ENCODE assay signal across 19 cellular contexts in genomic region chr3:134342269-134342668, GRCh38. TPM values are rescaled to one million over a fixed set of nuclear protein-coding genes. Genes with fewer than 3 reads are reported as not detected.
DNase-seq lines count a peak whose midpoint lies in the region; ATAC-seq and TF ChIP-seq lines count a peak whose summit lies in the region.
"Had no signal": no experiment of that assay in that cellular context is flagged by ENCODE, and none has a peak within 500 bp of the region (broad histone marks: within the 10 kb centered on the region; RNA-seq: fewer than 3 reads in every experiment).

No MANE protein-coding gene starts in this region.

- H3K36me3 ChIP-seq in smooth muscle cell (ENCODE audit: low read depth) = no peaks in the 10 kb centered on the region
- H3K36me3 ChIP-seq: SJCRH30 had no signal

- no peak for TF ChIP-seq CTCF in smooth muscle cell (IDR thresholded peaks at IDR 0.05; ENCODE audit: borderline replicate concordance, insufficient read depth, poor library complexity, severe bottlenecking)

- no peak overlapping the region for H3K9ac ChIP-seq in smooth muscle cell (ENCODE audit: low read depth)

- H3K4me1 ChIP-seq in smooth muscle cell (ENCODE audit: low read depth) = peaks cover 6% of the 10 kb centered on the region

- H3K9me3 Mint-ChIP-seq in stimulated activated memory B cell treated with anti-CD40 and anti-IgM and Interleukin-4, amounts not matched to agents 10 μg/mL and 1 μg/mL and 100 μg/mL, for 72 hours = peaks cover 8% of the 10 kb centered on the region

- H3K27ac Mint-ChIP-seq in stimulated activated memory B cell treated with anti-CD40 and anti-IgM and Interleukin-4, amounts not matched to agents 10 μg/mL and 1 μg/mL and 100 μg/mL, for 72 hours = no peak overlapping the region
- H3K27ac Mint-ChIP-seq: CD14-positive monocyte, H9, IgD-negative memory B cell had no signal

- peak overlapping the region; percentile 65 for H3K27ac ChIP-seq in smooth muscle cell (ENCODE audit: low read depth)
- H3K27ac ChIP-seq: HL-60, PC-9, SJCRH30 had no signal

- H3K27me3 ChIP-seq in smooth muscle cell (ENCODE audit: low read depth) = no peaks in the 10 kb centered on the region
- H3K27me3 ChIP-seq: SJCRH30 had no signal

- no peaks in the 10 kb centered on the region for H4K20me1 ChIP-seq in smooth muscle cell (ENCODE audit: low read depth)

- peak; percentile 37 for DNase-seq in activated effector memory CD4-positive, alpha-beta T cell treated with anti-CD3 and anti-CD28 coated beads, Interleukin-2, amount 50 U/mL, for 16 hours
- no peak for DNase-seq in activated effector memory CD4-positive, alpha-beta T cell treated with Interleukin-2 at 50 U/mL for 16 hours
- DNase-seq in RPMI8226 (peak; percentile 22), islet precursor cell (peak; percentile 32), smooth muscle cell (lab: John Stamatoyannopoulos, UW; ENCODE audit: unreplicated experiment) (no peak), DMS53 (lab: John Stamatoyannopoulos, UW) (no peak)
- no peak for DNase-seq in activated naive CD4-positive, alpha-beta T cell (lab: John Stamatoyannopoulos, UW)
- DNase-seq: GF-D8, H9, Karpas-422, NCI-H1092, NCI-H2227 treated with DMSO at 0.1 percent for 48 hours, NCI-H524 treated with DMSO at 0.1 percent for 48 hours, SJCRH30 had no signal

- no peaks in the 10 kb centered on the region for H3K36me3 Mint-ChIP-seq in stimulated activated memory B cell treated with anti-CD40 and anti-IgM and Interleukin-4, amounts not matched to agents 10 μg/mL and 1 μg/mL and 100 μg/mL, for 72 hours
- H3K36me3 Mint-ChIP-seq: CD14-positive monocyte had no signal

- ATAC-seq in stimulated activated memory B cell treated with anti-CD40 and anti-IgM and Interleukin-4, amounts not matched to agents 10 μg/mL and 1 μg/mL and 100 μg/mL, for 72 hours = no peak

- H3K9me3 ChIP-seq in smooth muscle cell (replicated peaks; ENCODE audit: low read depth) = no peaks in the 10 kb centered on the region

- H3F3A ChIP-seq in smooth muscle cell (ENCODE audit: low read depth) = peaks cover 18% of the 10 kb centered on the region

- no peak overlapping the region for H3K4me3 Mint-ChIP-seq in stimulated activated memory B cell treated with anti-CD40 and anti-IgM and Interleukin-4, amounts not matched to agents 10 μg/mL and 1 μg/mL and 100 μg/mL, for 72 hours
- H3K4me3 Mint-ChIP-seq: CD14-positive monocyte, H9, IgD-negative memory B cell had no signal

- no peak overlapping the region for H2AFZ ChIP-seq in smooth muscle cell (ENCODE audit: low read depth)
- H2AFZ ChIP-seq: PC-9 had no signal

- 98% methylated on average over 9 of the region's 9 CpGs for WGBS in smooth muscle cell (ENCODE audit: low lambda C conversion rate)

- peaks cover 17% of the 10 kb centered on the region for H3K27me3 Mint-ChIP-seq in stimulated activated memory B cell treated with anti-CD40 and anti-IgM and Interleukin-4, amounts not matched to agents 10 μg/mL and 1 μg/mL and 100 μg/mL, for 72 hours

- no peak overlapping the region for H3K4me3 ChIP-seq in smooth muscle cell
- H3K4me3 ChIP-seq: PC-9, SJCRH30 had no signal

- H3K4me2 ChIP-seq in smooth muscle cell = no peak overlapping the region
- H3K4me2 ChIP-seq: PC-9 had no signal

- no peaks in the 10 kb centered on the region for H3K4me1 Mint-ChIP-seq in stimulated activated memory B cell treated with anti-CD40 and anti-IgM and Interleukin-4, amounts not matched to agents 10 μg/mL and 1 μg/mL and 100 μg/mL, for 72 hours

- H3K79me2 ChIP-seq in smooth muscle cell (ENCODE audit: low read depth) = no peaks in the 10 kb centered on the region

RNA-seq across cellular contexts. Expression of gene AMOTL2, which starts 32.0 kb away (rescaled TPM):
- 103 and 114 TPM in 2 replicates for total RNA-seq in smooth muscle cell
- polyA plus RNA-seq in smooth muscle cell = 92.1 and 109 TPM in 2 replicates
- polyA plus RNA-seq: CD14-positive monocyte, IgD-negative memory B cell had no signal

Comparison
In these comparisons a context has a peak if more than half of its experiments do, and no peak if none do; other contexts are left out.
1. DNase-seq: peak in activated effector memory CD4-positive, alpha-beta T cell treated with anti-CD3 and anti-CD28 coated beads, Interleukin-2, amount 50 U/mL, for 16 hours (single experiment), RPMI8226 (single experiment) and islet precursor cell (single experiment); none in activated effector memory CD4-positive, alpha-beta T cell treated with Interleukin-2 at 50 U/mL for 16 hours (single experiment), smooth muscle cell (single experiment), DMS53 (single experiment) and activated naive CD4-positive, alpha-beta T cell (0 of 4).